In the genomic region with DNA sequence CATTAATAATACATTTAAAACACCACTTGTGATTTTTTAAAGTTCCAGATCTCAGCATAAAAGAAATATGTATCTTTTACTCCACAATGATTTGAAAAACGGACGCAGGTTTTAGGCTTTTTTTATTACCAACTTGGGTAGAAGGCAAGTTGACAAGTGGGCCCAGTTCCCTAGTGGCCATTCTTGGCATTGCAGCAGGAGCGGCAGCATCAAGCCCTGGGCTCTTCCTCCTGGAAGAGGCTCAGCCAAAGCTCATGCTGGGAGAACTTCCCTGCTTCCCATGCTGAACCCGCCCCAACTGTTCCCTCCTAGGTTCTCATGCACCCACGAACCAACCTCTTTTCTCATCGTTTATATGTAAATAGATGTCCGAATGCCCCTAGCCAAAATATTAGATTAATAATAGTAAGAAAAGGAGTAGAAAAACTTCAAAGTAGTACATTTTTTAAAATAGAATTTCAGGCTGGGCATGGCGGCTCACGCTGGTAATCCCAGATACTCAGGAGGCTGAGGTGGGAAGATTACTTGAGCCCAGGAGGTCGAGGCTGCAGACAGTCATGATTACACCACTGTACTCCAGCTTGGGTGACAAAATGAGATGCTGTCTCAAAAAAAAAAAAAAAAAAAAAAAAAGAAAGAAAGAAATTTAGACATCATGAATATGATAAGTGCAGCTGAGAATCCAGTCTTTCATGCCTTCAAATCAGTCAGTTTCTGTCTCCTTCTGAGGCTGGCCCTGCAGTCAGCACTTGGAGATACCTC, we compare ENCODE assay signal across 9 cellular contexts. TPM values are rescaled to one million over a fixed set of nuclear protein-coding genes. Genes with fewer than 3 reads are reported as not detected.
DNase-seq lines count a peak whose midpoint lies in the region; ATAC-seq and TF ChIP-seq lines count a peak whose summit lies in the region.
"Had no signal": no experiment of that assay in that cellular context is flagged by ENCODE, and none has a peak within 500 bp of the region (broad histone marks: within the 10 kb centered on the region; RNA-seq: fewer than 3 reads in every experiment).

No MANE protein-coding gene starts in this region.

- TF ChIP-seq CTCF in kidney epithelial cell (IDR thresholded peaks at IDR 0.05; ENCODE audit: insufficient read depth, low read length, poor library complexity, severe bottlenecking) = peak; percentile 79
- TF ChIP-seq CTCF in tibial nerve (IDR thresholded peaks at IDR 0.05) = peak in 3 of 5 experiments; percentile 25 to 64 (median 46)

- peak overlapping the region; percentile 50 for H3K4me3 Mint-ChIP-seq in activated naive CD8-positive, alpha-beta T cell treated with anti-CD3 and anti-CD28 coated beads, Interleukin-2, amount 10 ng/mL, durations not matched to agents 7 days and 5 days

- TF ChIP-seq EP300 in tibial nerve (IDR thresholded peaks at IDR 0.05) = no peak

- no peak overlapping the region for H3K4me2 ChIP-seq in GM23248 (ENCODE audit: unreplicated experiment)

- no peak for ATAC-seq in activated naive CD8-positive, alpha-beta T cell treated with anti-CD3 and anti-CD28 coated beads, Interleukin-2, amount 10 ng/mL, durations not matched to agents 7 days and 5 days (ENCODE audit: low read depth)
- ATAC-seq in GM21526 (IDR thresholded peaks at IDR 0.05; ENCODE audit: low FRiP score, unreplicated experiment) = no peak
- ATAC-seq in HG02759 (IDR thresholded peaks at IDR 0.05; ENCODE audit: unreplicated experiment) = no peak

- no peaks in the 10 kb centered on the region for H3K36me3 Mint-ChIP-seq in activated naive CD8-positive, alpha-beta T cell treated with anti-CD3 and anti-CD28 coated beads, Interleukin-2, amount 10 ng/mL, durations not matched to agents 7 days and 5 days

- no peaks in the 10 kb centered on the region for H4K20me1 ChIP-seq in GM23248 (ENCODE audit: insufficient read depth)

- no peaks in the 10 kb centered on the region for H3K9me3 ChIP-seq in GM23248 (ENCODE audit: low read depth)
- H3K9me3 ChIP-seq in NT2/D1 (ENCODE audit: insufficient read depth, low read length) = no peaks in the 10 kb centered on the region
- no peaks in the 10 kb centered on the region for H3K9me3 ChIP-seq in tibial nerve

- in situ Hi-C loops in GM23248 (cut with MboI) = no loop called here

- no peak overlapping the region; the same call in 1 of the 2 replicates for H2AFZ ChIP-seq in GM23248

- H3K36me3 ChIP-seq in GM23248 (ENCODE audit: low read depth) (no peaks in the 10 kb centered on the region), NT2/D1 (ENCODE audit: insufficient read depth, insufficient read length, low read length) (no peaks in the 10 kb centered on the region), kidney epithelial cell (ENCODE audit: control insufficient read depth, insufficient read depth, low read length) (no peaks in the 10 kb centered on the region), tibial nerve (no peaks in the 10 kb centered on the region)

- DNase-seq in D341Med (ENCODE audit: low spot score) (peak; percentile 81), GM23248 (peak; percentile 31), NT2/D1 (ENCODE audit: low read depth, low spot score) (peak; percentile 66), kidney epithelial cell (ENCODE audit: low read depth) (no peak), tibial nerve (ENCODE audit: low spot score in 2 of 2) (no peak)
- peak; percentile 48 for DNase-seq in activated naive CD8-positive, alpha-beta T cell treated with anti-CD3 and anti-CD28 coated beads, Interleukin-2, amount 10 ng/mL, durations not matched to agents 7 days and 5 days

- H3K9ac ChIP-seq in GM23248 (no peak overlapping the region), NT2/D1 (ENCODE audit: insufficient read length, low read depth) (no peak overlapping the region)

- POLR2A ChIA-PET in activated naive CD8-positive, alpha-beta T cell treated with anti-CD3 and anti-CD28 coated beads, Interleukin-2, amount 10 ng/mL, durations not matched to agents 7 days and 5 days (lab: Charles Lee) = interaction anchor here (1.3 kb wide), 1 partner anchor 18 kb away, joined by 3 read pairs; a partner anchor contains a TSS

- peaks cover 36% of the 10 kb centered on the region for H3K4me1 Mint-ChIP-seq in activated naive CD8-positive, alpha-beta T cell treated with anti-CD3 and anti-CD28 coated beads, Interleukin-2, amount 10 ng/mL, durations not matched to agents 7 days and 5 days

- H3K27ac Mint-ChIP-seq in activated naive CD8-positive, alpha-beta T cell treated with anti-CD3 and anti-CD28 coated beads, Interleukin-2, amount 10 ng/mL, durations not matched to agents 7 days and 5 days = peak overlapping the region; percentile 49

- no peaks in the 10 kb centered on the region for H3F3A ChIP-seq in GM23248 (ENCODE audit: insufficient read depth)

- H3K27me3 Mint-ChIP-seq in activated naive CD8-positive, alpha-beta T cell treated with anti-CD3 and anti-CD28 coated beads, Interleukin-2, amount 10 ng/mL, durations not matched to agents 7 days and 5 days = no peaks in the 10 kb centered on the region

- TF ChIP-seq POLR2A in tibial nerve (IDR thresholded peaks at IDR 0.05) = no peak

- no peaks in the 10 kb centered on the region for H3K4me1 ChIP-seq in GM23248 (ENCODE audit: insufficient read depth)
- no peaks in the 10 kb centered on the region for H3K4me1 ChIP-seq in NT2/D1 (ENCODE audit: insufficient read depth, insufficient read length)
- no peaks in the 10 kb centered on the region for H3K4me1 ChIP-seq in tibial nerve

- no peak overlapping the region for H3K4me3 ChIP-seq in GM23248
- H3K4me3 ChIP-seq in NT2/D1 (ENCODE audit: insufficient read length, low read depth) = no peak overlapping the region
- no peak overlapping the region for H3K4me3 ChIP-seq in kidney epithelial cell (ENCODE audit: low read depth, low read length)
- no peak overlapping the region for H3K4me3 ChIP-seq in tibial nerve

- H3K9me3 Mint-ChIP-seq in activated naive CD8-positive, alpha-beta T cell treated with anti-CD3 and anti-CD28 coated beads, Interleukin-2, amount 10 ng/mL, durations not matched to agents 7 days and 5 days = no peaks in the 10 kb centered on the region

- H3K9me2 ChIP-seq in GM23248 (ENCODE audit: insufficient read depth) = no peaks in the 10 kb centered on the region

- H3K27me3 ChIP-seq in GM23248 (replicated peaks; ENCODE audit: insufficient read depth) (no peaks in the 10 kb centered on the region), NT2/D1 (ENCODE audit: insufficient read depth, insufficient read length) (no peaks in the 10 kb centered on the region), kidney epithelial cell (ENCODE audit: control insufficient read depth, insufficient read depth, low read length) (no peaks in the 10 kb centered on the region), tibial nerve (no peaks in the 10 kb centered on the region)

- WGBS in GM23248 (ENCODE audit: low coverage in 1 of 2, low lambda C conversion rate in 2 of 2, missing lambda C conversion rate in 2 of 2), 2 experiments = 20 to 21% methylated on average over 10 of the region's 10 CpGs
- 38 to 47% methylated on average over 10 of the region's 10 CpGs for WGBS in tibial nerve, 2 donors

- H3K27ac ChIP-seq in GM23248 (no peak overlapping the region), tibial nerve (no peak overlapping the region)

- no peaks in the 10 kb centered on the region for H3K79me2 ChIP-seq in GM23248 (ENCODE audit: insufficient read depth)

RNA-seq across cellular contexts. Expression of a gene that starts 18.2 kb away (rescaled TPM):
- total RNA-seq in GM23248 (2014; rRNA removed; shearing (Covaris generic)) = 1.2 TPM in 1 of 2 replicates, not detected in the other
- polyA plus RNA-seq in GM23248 (2016; fragmentation: Nextera tagmentation; extraction: Ambion mirVana) = 0.10 and 0.28 TPM in 2 replicates
- 1 to 10 TPM; 8.4 to 8.8 TPM for total RNA-seq in activated naive CD8-positive, alpha-beta T cell treated with anti-CD3 and anti-CD28 coated beads, Interleukin-2, amount 10 ng/mL, durations not matched to agents 7 days and 5 days
- total RNA-seq in kidney epithelial cell = 0.62 and 1.7 TPM in 2 replicates
- 1 to 10 TPM in 1 of 4 donors, under 1 TPM in 3; 0.63 to 1.2 (median 0.83) TPM for total RNA-seq in tibial nerve
- total RNA-seq: renal cortical epithelial cell had no signal

Comparison
In these comparisons a context has a peak if more than half of its experiments do, and no peak if none do; other contexts are left out.
1. DNase-seq: peak in D341Med (single experiment), GM23248 (single experiment), NT2/D1 (single experiment) and activated naive CD8-positive, alpha-beta T cell treated with anti-CD3 and anti-CD28 coated beads, Interleukin-2, amount 10 ng/mL, durations not matched to agents 7 days and 5 days (single experiment); none in kidney epithelial cell (single experiment) and tibial nerve (0 of 2).